8 cellular contexts compared by ENCODE assay signal in genomic region chr4:182808673-182809416, GRCh38.
DNase-seq lines count a peak whose midpoint lies in the region; ATAC-seq and FAIRE-seq lines count a peak whose summit lies in the region.

No MANE protein-coding gene starts in this region.

- intact Hi-C loops in posterior vena cava (cut with DNase I), result no loop called here

- DNase-seq in GDM1 (lab: John Stamatoyannopoulos, UW) (peak; percentile 92), HTR-8/SVneo (ENCODE audit: insufficient read length, low spot score) (peak; percentile 24), activated T-cell treated with anti-CD3 and anti-CD28 coated beads for 24 hours (ENCODE audit: low read depth) (peak; percentile 52), posterior vena cava (ENCODE audit: low spot score) (no peak), mesenteric fat pad (ENCODE audit: low spot score) (no peak), midbrain (lab: John Stamatoyannopoulos, UW) (no peak)
- DNase-seq in stimulated activated CD4-positive, alpha-beta T cell treated with anti-CD3 and anti-CD28 coated beads, Interleukin-2, amount 100 ng/mL, for 4 hours (ENCODE audit: low read depth), result peak; percentile 4

- ATAC-seq in GM21529 (IDR thresholded peaks at IDR 0.05; ENCODE audit: unreplicated experiment), result peak; percentile 88

- FAIRE-seq in HTR-8/SVneo (lab: Jason Lieb, UNC), result peak; percentile 100

Comparison
In these comparisons a context has a peak if more than half of its experiments do, and no peak if none do; other contexts are left out.
1. DNase-seq: peak in GDM1 (single experiment), HTR-8/SVneo (single experiment), activated T-cell treated with anti-CD3 and anti-CD28 coated beads for 24 hours (single experiment) and stimulated activated CD4-positive, alpha-beta T cell treated with anti-CD3 and anti-CD28 coated beads, Interleukin-2, amount 100 ng/mL, for 4 hours (single experiment); none in posterior vena cava (single experiment), mesenteric fat pad (single experiment) and midbrain (single experiment).